In the genomic region with DNA sequence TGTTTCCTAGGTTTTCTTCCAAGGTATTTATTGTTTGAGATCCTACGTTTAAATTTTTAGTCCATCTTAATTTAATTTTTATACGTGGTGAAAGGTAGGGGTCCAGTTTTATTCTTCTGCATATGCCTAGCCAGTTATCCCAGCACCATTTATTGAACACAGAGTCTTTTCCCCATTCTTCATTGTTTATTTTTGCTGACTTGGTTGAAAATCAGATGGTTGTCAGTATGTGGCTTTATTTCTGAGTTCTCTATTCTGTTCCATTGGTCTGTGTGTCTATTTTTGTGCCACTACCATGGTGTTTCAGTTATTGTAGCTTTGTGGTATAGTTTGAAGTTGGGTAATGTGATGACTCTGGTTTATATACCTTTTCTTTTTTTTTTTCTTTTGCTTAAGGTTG, we compare ENCODE assay signal across 1 cellular context.
TF ChIP-seq lines count a peak whose summit lies in the region.

No MANE protein-coding gene starts in this region.

TF ChIP-seq in K562, 482 proteins besides CTCF, POLR2A, EP300 and RAD21 (continued from another document):
- 0 out of 2 replicates have a peak, but pooled peaks have one; percentile 17 for TF ChIP-seq MAFF (IDR thresholded peaks at IDR 0.05; ENCODE audit: low read length)
- no peak for TF ChIP-seq ERF (CRISPR knock-in tag; IDR thresholded peaks at IDR 0.05)
- TF ChIP-seq ZNF3 (CRISPR knock-in tag; IDR thresholded peaks at IDR 0.05): no peak
- TF ChIP-seq, protein P1, sequence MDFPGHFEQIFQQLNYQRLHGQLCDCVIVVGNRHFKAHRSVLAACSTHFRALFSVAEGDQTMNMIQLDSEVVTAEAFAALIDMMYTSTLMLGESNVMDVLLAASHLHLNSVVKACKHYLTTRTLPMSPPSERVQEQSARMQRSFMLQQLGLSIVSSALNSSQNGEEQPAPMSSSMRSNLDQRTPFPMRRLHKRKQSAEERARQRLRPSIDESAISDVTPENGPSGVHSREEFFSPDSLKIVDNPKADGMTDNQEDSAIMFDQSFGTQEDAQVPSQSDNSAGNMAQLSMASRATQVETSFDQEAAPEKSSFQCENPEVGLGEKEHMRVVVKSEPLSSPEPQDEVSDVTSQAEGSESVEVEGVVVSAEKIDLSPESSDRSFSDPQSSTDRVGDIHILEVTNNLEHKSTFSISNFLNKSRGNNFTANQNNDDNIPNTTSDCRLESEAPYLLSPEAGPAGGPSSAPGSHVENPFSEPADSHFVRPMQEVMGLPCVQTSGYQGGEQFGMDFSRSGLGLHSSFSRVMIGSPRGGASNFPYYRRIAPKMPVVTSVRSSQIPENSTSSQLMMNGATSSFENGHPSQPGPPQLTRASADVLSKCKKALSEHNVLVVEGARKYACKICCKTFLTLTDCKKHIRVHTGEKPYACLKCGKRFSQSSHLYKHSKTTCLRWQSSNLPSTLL (IDR thresholded peaks at IDR 0.05): no peak
- TF ChIP-seq KLF16 (IDR thresholded peaks at IDR 0.05): no peak
- TF ChIP-seq HMG20A (CRISPR knock-in tag; conservative IDR thresholded peaks at IDR 0.05): no peak
- TF ChIP-seq C11orf30 (IDR thresholded peaks at IDR 0.05; ENCODE audit: low read depth): peak; percentile 36; the same call in 1 of the 2 replicates
- no peak for TF ChIP-seq PHF8 (IDR thresholded peaks at IDR 0.05; ENCODE audit: borderline replicate concordance, low read length)
- no peak for TF ChIP-seq FOXJ2 (tag; IDR thresholded peaks at IDR 0.05)
- no peak for TF ChIP-seq TOE1 (IDR thresholded peaks at IDR 0.05; ENCODE audit: borderline replicate concordance)
- no peak for TF ChIP-seq TOE1 (CRISPR knock-in tag; IDR thresholded peaks at IDR 0.05; ENCODE audit: borderline replicate concordance, low read depth)
- TF ChIP-seq, protein P2, sequence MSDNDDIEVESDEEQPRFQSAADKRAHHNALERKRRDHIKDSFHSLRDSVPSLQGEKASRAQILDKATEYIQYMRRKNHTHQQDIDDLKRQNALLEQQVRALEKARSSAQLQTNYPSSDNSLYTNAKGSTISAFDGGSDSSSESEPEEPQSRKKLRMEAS (CRISPR knock-in tag; IDR thresholded peaks at IDR 0.05): no peak
